1 cellular context compared by ENCODE assay signal in genomic region chr4:159150380-159150779, GRCh38.
A peak's percentile ranks its signal among the peaks of the same experiment; 100 is the strongest.
TF ChIP-seq lines count a peak whose summit lies in the region.

No MANE protein-coding gene starts in this region.

TF ChIP-seq in K562, 482 proteins besides CTCF, POLR2A, EP300 and RAD21 (continued from another document):
- TF ChIP-seq AFF1 (IDR thresholded peaks at IDR 0.05; ENCODE audit: low read depth in 1 of 2, partially characterized antibody in 2 of 2) (peak in 1 of 2 experiments; percentile 16), MED1 (CRISPR knock-in tag; IDR thresholded peaks at IDR 0.05; ENCODE audit: borderline replicate concordance) (no peak), NFRKB (IDR thresholded peaks at IDR 0.05; ENCODE audit: low read depth) (peak; percentile 39; the same call in 1 of the 2 replicates), YBX1 (IDR thresholded peaks at IDR 0.05) (no peak), IFI16 (CRISPR knock-in tag; IDR thresholded peaks at IDR 0.05) (no peak), FOXM1 (IDR thresholded peaks at IDR 0.05; ENCODE audit: low read depth) (no peak), FOXM1 (CRISPR knock-in tag; IDR thresholded peaks at IDR 0.05; ENCODE audit: low read depth) (no peak), CCAR2 (IDR thresholded peaks at IDR 0.05; ENCODE audit: low read depth, low read length) (no peak)
